ENCODE assay signal across 23 cellular contexts in the genomic region with DNA sequence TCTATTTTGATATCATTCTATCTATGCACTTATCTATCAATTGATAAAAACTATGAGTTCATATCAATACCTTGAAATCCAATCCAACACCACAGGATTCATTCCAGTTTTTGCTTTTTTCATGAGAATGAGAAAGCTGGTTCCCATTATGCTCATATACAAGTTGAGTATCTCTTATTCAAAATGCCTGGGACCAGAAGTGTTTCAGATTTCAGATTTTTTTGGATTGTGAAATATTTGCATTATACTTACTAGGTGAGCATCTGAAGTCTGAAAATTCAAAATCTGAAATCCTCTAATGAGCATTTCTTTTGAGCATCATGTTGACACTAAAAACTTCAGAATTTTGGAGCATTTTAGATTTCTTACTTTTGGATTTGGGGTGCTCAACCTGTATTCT.
"Had no signal": no experiment of that assay in that cellular context is flagged by ENCODE, and none has a peak within 500 bp of the region (broad histone marks: within the 10 kb centered on the region; RNA-seq: fewer than 3 reads in every experiment).

No MANE protein-coding gene starts in this region.

- H3K27me3 Mint-ChIP-seq: stimulated activated memory B cell treated with anti-CD40 and anti-IgM and Interleukin-4, amounts not matched to agents 10 μg/mL and 1 μg/mL and 100 μg/mL, for 72 hours; stimulated activated naive CD8-positive, alpha-beta T cell treated with anti-CD3 and anti-CD28 coated beads, Interleukin-15, Interleukin-2, amounts not matched to agents 100 ng/mL and 50 ng/mL, for 24 hours had no signal

- H3K4me1 Mint-ChIP-seq: endodermal cell; memory B cell; naive B cell; stimulated activated memory B cell treated with anti-CD40 and anti-IgM and Interleukin-4, amounts not matched to agents 10 μg/mL and 1 μg/mL and 100 μg/mL, for 72 hours had no signal

- H3K4me1 ChIP-seq: gastroesophageal sphincter, lower lobe of right lung, psoas muscle, right lobe of liver, testis, tibial nerve, upper lobe of right lung, vagina had no signal

- ATAC-seq: esophagus mucosa; gastroesophageal sphincter; left lung; lower lobe of right lung; psoas muscle; right lobe of liver; stimulated activated memory B cell treated with anti-CD40 and anti-IgM and Interleukin-4, amounts not matched to agents 10 μg/mL and 1 μg/mL and 100 μg/mL, for 72 hours; upper lobe of right lung had no signal

- DNase-seq: effector CD4-positive, alpha-beta T cell; endodermal cell; glutamatergic neuron; islet precursor cell; lower lobe of right lung; midbrain; naive B cell; psoas muscle; retina; right lobe of liver; stimulated activated CD4-positive, alpha-beta T cell treated with anti-CD3 and anti-CD28 coated beads, Interleukin-4, amount 100 ng/mL, for 1 hour; testis; upper lobe of right lung had no signal

- H3K27ac ChIP-seq: coronary artery, gastroesophageal sphincter, left lung, lower lobe of right lung, psoas muscle, right lobe of liver, testis, tibial nerve, upper lobe of right lung, vagina had no signal

- H3K27me3 ChIP-seq: gastroesophageal sphincter, left lung, right lobe of liver, testis, tibial nerve, upper lobe of right lung, vagina had no signal

- H3K36me3 Mint-ChIP-seq: memory B cell; naive B cell; stimulated activated memory B cell treated with anti-CD40 and anti-IgM and Interleukin-4, amounts not matched to agents 10 μg/mL and 1 μg/mL and 100 μg/mL, for 72 hours had no signal

- H3K4me3 Mint-ChIP-seq: endodermal cell; memory B cell; naive B cell; nephron; stimulated activated memory B cell treated with anti-CD40 and anti-IgM and Interleukin-4, amounts not matched to agents 10 μg/mL and 1 μg/mL and 100 μg/mL, for 72 hours; stimulated activated naive CD8-positive, alpha-beta T cell treated with anti-CD3 and anti-CD28 coated beads, Interleukin-15, Interleukin-2, amounts not matched to agents 100 ng/mL and 50 ng/mL, for 24 hours had no signal

- H3K9me3 ChIP-seq: gastroesophageal sphincter, left lung, lower lobe of right lung, psoas muscle, right lobe of liver, testis, tibial nerve, upper lobe of right lung, vagina had no signal

- H3K4me3 ChIP-seq: coronary artery, gastroesophageal sphincter, left lung, lower lobe of right lung, psoas muscle, right lobe of liver, testis, tibial nerve, upper lobe of right lung, vagina had no signal

- H3K9me3 Mint-ChIP-seq: nephron; stimulated activated naive CD8-positive, alpha-beta T cell treated with anti-CD3 and anti-CD28 coated beads, Interleukin-15, Interleukin-2, amounts not matched to agents 100 ng/mL and 50 ng/mL, for 24 hours had no signal

- H3K27ac Mint-ChIP-seq: endodermal cell; memory B cell; naive B cell; nephron; stimulated activated memory B cell treated with anti-CD40 and anti-IgM and Interleukin-4, amounts not matched to agents 10 μg/mL and 1 μg/mL and 100 μg/mL, for 72 hours; stimulated activated naive CD8-positive, alpha-beta T cell treated with anti-CD3 and anti-CD28 coated beads, Interleukin-15, Interleukin-2, amounts not matched to agents 100 ng/mL and 50 ng/mL, for 24 hours had no signal

- H3K36me3 ChIP-seq: gastroesophageal sphincter, left lung, lower lobe of right lung, right lobe of liver, tibial nerve, upper lobe of right lung, vagina had no signal
